In genomic region chr19:49425178-49425577, GRCh38 we compare ENCODE assay signal across 25 cellular contexts. TPM values are rescaled to one million over a fixed set of nuclear protein-coding genes. Genes with fewer than 3 reads are reported as not detected.
DNase-seq lines count a peak whose midpoint lies in the region; ATAC-seq lines count a peak whose summit lies in the region.
"Had no signal": no experiment of that assay in that cellular context is flagged by ENCODE, and none has a peak within 500 bp of the region (broad histone marks: within the 10 kb centered on the region; RNA-seq: fewer than 3 reads in every experiment).

TSS of gene GFY (plus strand) at chr19:49425388. CDS start at chr19:49426431, 1,043 bp downstream.

- no peak within 1 kb of the TSS for H3K4me3 Mint-ChIP-seq in T-helper 1 cell treated with Interleukin-12 subunit alpha and Interleukin-12 subunit beta and Interleukin-4 antibody, amounts not matched to agents 30 μg/mL and 1 μg/mL, for 36 hours
- H3K4me3 Mint-ChIP-seq in central memory CD8-positive, alpha-beta T cell = peak within 1 kb of the TSS; percentile 53

- H2BK5ac ChIP-seq in neuronal stem cell (ENCODE audit: low read length) = no peak within 1 kb of the TSS

- no peak within 1 kb of the TSS for H2BK15ac ChIP-seq in neuronal stem cell (ENCODE audit: low read length)

- H3K9ac ChIP-seq in HUES48 (ENCODE audit: low read depth, low read length) (no peak within 1 kb of the TSS), neuronal stem cell (ENCODE audit: low read depth, low read length, poor library complexity) (no peak within 1 kb of the TSS)

- H2BK12ac ChIP-seq in neuronal stem cell (ENCODE audit: low read length) = peak within 1 kb of the TSS; percentile 19

- H4K8ac ChIP-seq in neuronal stem cell (ENCODE audit: low read depth, low read length) = no peak within 1 kb of the TSS

- H3K4me3 ChIP-seq in HUES48 (ENCODE audit: low read depth, low read length) = peak within 1 kb of the TSS; percentile 43; the same call in 1 of the 2 replicates
- H3K4me3 ChIP-seq in neuronal stem cell (ENCODE audit: low read length in 2 of 2) = no peak within 1 kb of the TSS
- H3K4me3 ChIP-seq: adrenal gland, mucosa of descending colon, spleen had no signal

- no peak within 1 kb of the TSS for H3K4ac ChIP-seq in neuronal stem cell (ENCODE audit: low read length)

- H3K4me2 ChIP-seq in neuronal stem cell (ENCODE audit: insufficient read depth, low read length, poor library complexity, severe bottlenecking) = peak within 1 kb of the TSS; percentile 20

- DNase-seq in T-helper 1 cell = no peak
- DNase-seq in central memory CD8-positive, alpha-beta T cell (ENCODE audit: low spot score in 2 of 2) = no peak
- no peak for DNase-seq in neuronal stem cell (ENCODE audit: low spot score)
- no peak for DNase-seq in T-helper 2 cell
- no peak for DNase-seq in DMS 273 (lab: John Stamatoyannopoulos, UW; ENCODE audit: unreplicated experiment)
- DNase-seq in OCI-M1 (lab: John Stamatoyannopoulos, UW) = no peak
- DNase-seq: 8988T; adrenal gland; C1 segment of cervical spinal cord; DND-41; foreskin fibroblast; left ventricle myocardium inferior; mucosa of descending colon; NCI-H1105 treated with DMSO at 0.1 percent for 48 hours; NCI-H748 treated with DMSO at 0.1 percent for 48 hours; occipital lobe; retina; spleen; stimulated activated CD4-positive, alpha-beta T cell treated with anti-CD3 and anti-CD28 coated beads, Interleukin-4, amount 100 ng/mL, for 4 hours; substantia nigra; T1000 had no signal

- H3K9me3 ChIP-seq in HUES48 (ENCODE audit: control insufficient read depth, insufficient read depth, low read length) (no peaks in the 10 kb centered on the region), neuronal stem cell (replicated peaks in 1 of 2; ENCODE audit: control insufficient read depth in 2 of 2, insufficient read depth in 1 of 2, low read depth in 1 of 2, low read length in 2 of 2) (no peaks in the 10 kb centered on the region)
- H3K9me3 ChIP-seq: adrenal gland, left ventricle myocardium inferior, mucosa of descending colon, spleen had no signal

- H2AK5ac ChIP-seq in neuronal stem cell (ENCODE audit: low read depth, low read length) = peak within 1 kb of the TSS; percentile 63

- H3K23ac ChIP-seq in neuronal stem cell (ENCODE audit: low read depth, low read length, poor library complexity) = no peak within 1 kb of the TSS

- peaks cover 52% of the 10 kb centered on the region for H3K4me1 Mint-ChIP-seq in T-helper 1 cell treated with Interleukin-12 subunit alpha and Interleukin-12 subunit beta and Interleukin-4 antibody, amounts not matched to agents 30 μg/mL and 1 μg/mL, for 36 hours (ENCODE audit: low read depth)
- peaks cover 62% of the 10 kb centered on the region for H3K4me1 Mint-ChIP-seq in central memory CD8-positive, alpha-beta T cell

- peaks cover 2% of the 10 kb centered on the region for H3K79me1 ChIP-seq in neuronal stem cell (ENCODE audit: low read depth, low read length)

- peak within 1 kb of the TSS; percentile 70 for H3K18ac ChIP-seq in neuronal stem cell (ENCODE audit: low read length)

- no peak for ATAC-seq in central memory CD8-positive, alpha-beta T cell (replicated peaks; ENCODE audit: extremely low read depth, poor library complexity, severe bottlenecking)
- ATAC-seq: mucosa of descending colon, Panc1 had no signal

- no peaks in the 10 kb centered on the region for H3K9me3 Mint-ChIP-seq in T-helper 1 cell treated with Interleukin-12 subunit alpha and Interleukin-12 subunit beta and Interleukin-4 antibody, amounts not matched to agents 30 μg/mL and 1 μg/mL, for 36 hours
- H3K9me3 Mint-ChIP-seq in central memory CD8-positive, alpha-beta T cell = no peaks in the 10 kb centered on the region

- H4K91ac ChIP-seq in neuronal stem cell (ENCODE audit: low read depth, low read length, poor library complexity) = no peak within 1 kb of the TSS

- H3K36me3 ChIP-seq in HUES48 (ENCODE audit: control insufficient read depth, insufficient read depth, low read length) (no peaks in the 10 kb centered on the region), neuronal stem cell (replicated peaks in 1 of 2; ENCODE audit: control insufficient read depth in 2 of 2, insufficient read depth in 2 of 2, low read length in 2 of 2) (no peaks in the 10 kb centered on the region)
- H3K36me3 ChIP-seq: adrenal gland, left ventricle myocardium inferior, spleen had no signal

- H3K27ac ChIP-seq in HUES48 (ENCODE audit: low read depth, low read length) = no peak within 1 kb of the TSS
- H3K27ac ChIP-seq in neuronal stem cell (replicated peaks; ENCODE audit: low read length) = no peak within 1 kb of the TSS
- H3K27ac ChIP-seq: adrenal gland, left ventricle myocardium inferior, spleen had no signal

- no peak within 1 kb of the TSS for H3K14ac ChIP-seq in neuronal stem cell (ENCODE audit: low read length)

- H2BK120ac ChIP-seq in neuronal stem cell (ENCODE audit: low read depth, low read length) = no peak within 1 kb of the TSS

- WGBS in neuronal stem cell (ENCODE audit: extremely low coverage in 2 of 2, insufficient read length in 2 of 2, insufficient replicate concordance in 1 of 2), 2 donors = no CpG with 5 or more reads among the region's 7 CpGs

- peak within 1 kb of the TSS; percentile 15 for H3K27ac Mint-ChIP-seq in T-helper 1 cell treated with Interleukin-12 subunit alpha and Interleukin-12 subunit beta and Interleukin-4 antibody, amounts not matched to agents 30 μg/mL and 1 μg/mL, for 36 hours
- H3K27ac Mint-ChIP-seq in central memory CD8-positive, alpha-beta T cell (ENCODE audit: low read depth) = no peak within 1 kb of the TSS

- H3K4me1 ChIP-seq in HUES48 (ENCODE audit: control insufficient read depth, insufficient read depth, low read length) (peaks cover 28% of the 10 kb centered on the region), neuronal stem cell (ENCODE audit: control insufficient read depth in 2 of 2, insufficient read depth in 1 of 2, low read depth in 1 of 2, low read length in 2 of 2) (peaks cover 24 to 31% of the 10 kb centered on the region in 2 donors)

- peaks cover 10% of the 10 kb centered on the region for H3K36me3 Mint-ChIP-seq in T-helper 1 cell treated with Interleukin-12 subunit alpha and Interleukin-12 subunit beta and Interleukin-4 antibody, amounts not matched to agents 30 μg/mL and 1 μg/mL, for 36 hours (ENCODE audit: low read depth)
- H3K36me3 Mint-ChIP-seq in central memory CD8-positive, alpha-beta T cell (ENCODE audit: insufficient read depth) = peaks cover 2% of the 10 kb centered on the region

- H2AFZ ChIP-seq in neuronal stem cell (ENCODE audit: low read length) = no peak within 1 kb of the TSS

- H3K27me3 Mint-ChIP-seq in T-helper 1 cell treated with Interleukin-12 subunit alpha and Interleukin-12 subunit beta and Interleukin-4 antibody, amounts not matched to agents 30 μg/mL and 1 μg/mL, for 36 hours (ENCODE audit: low read depth) = peaks cover 97% of the 10 kb centered on the region
- H3K27me3 Mint-ChIP-seq in central memory CD8-positive, alpha-beta T cell = peaks cover 100% of the 10 kb centered on the region

- H3K27me3 ChIP-seq in HUES48 (ENCODE audit: control insufficient read depth, insufficient read depth, low read length) = peaks cover 70% of the 10 kb centered on the region
- H3K27me3 ChIP-seq in neuronal stem cell (ENCODE audit: control insufficient read depth in 3 of 3, insufficient read depth in 3 of 3, low read depth in 1 of 3, low read length in 3 of 3) = peaks cover 8 to 95% (median 76%) of the 10 kb centered on the region in 3 experiments

RNA-seq across cellular contexts. Expression of gene GFY, which starts in this region (rescaled TPM):
- 1.3 TPM for polyA plus RNA-seq in neuronal stem cell (2013, experiment 1 of 2)
- polyA plus RNA-seq in neuronal stem cell (2013, experiment 2 of 2) = 1.5 TPM
- polyA plus RNA-seq: adrenal gland, spleen, urinary bladder had no signal
